ENCODE assay signal across 3 cellular contexts in the genomic region with DNA sequence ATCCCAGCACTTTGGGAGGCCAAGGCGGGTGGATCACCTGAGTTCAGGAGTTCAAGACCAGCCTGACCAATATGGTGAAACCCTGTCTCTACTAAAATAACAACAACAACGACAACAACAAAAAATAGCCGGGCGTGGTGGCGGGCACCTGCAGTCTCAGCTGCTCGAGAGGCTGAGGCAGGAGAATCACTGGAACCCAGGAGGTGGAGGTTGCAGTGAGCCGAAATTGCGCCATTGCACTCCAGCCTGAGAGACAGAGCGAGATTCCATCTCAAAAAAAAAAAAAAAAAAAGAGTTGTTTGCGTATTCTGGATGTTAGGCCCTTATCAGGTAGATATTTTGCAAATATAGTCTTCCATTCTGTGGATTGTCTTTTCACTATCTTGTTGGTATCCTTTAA. TPM values are rescaled to one million over a fixed set of nuclear protein-coding genes. Genes with fewer than 3 reads are reported as not detected.
"Had no signal": no experiment of that assay in that cellular context is flagged by ENCODE, and none has a peak within 500 bp of the region (broad histone marks: within the 10 kb centered on the region; RNA-seq: fewer than 3 reads in every experiment).

No MANE protein-coding gene starts in this region.

RNA-seq across cellular contexts. Expression of gene PLEKHG6, which starts 21.4 kb away (rescaled TPM):
- total RNA-seq: dermis blood vessel endothelial cell, endothelial cell of umbilical vein, mononuclear cell had no signal
